In genomic region chr12:46268349-46268616, GRCh38 we compare ENCODE assay signal across 8 cellular contexts. TPM values are rescaled to one million over a fixed set of nuclear protein-coding genes. Genes with fewer than 3 reads are reported as not detected.
A peak's percentile ranks its signal among the peaks of the same experiment; 100 is the strongest.
DNase-seq lines count a peak whose midpoint lies in the region; ATAC-seq and TF ChIP-seq lines count a peak whose summit lies in the region.

No MANE protein-coding gene starts in this region.

- no peak for TF ChIP-seq EP300 in ovary (IDR thresholded peaks at IDR 0.05)

- no peaks in the 10 kb centered on the region for H3K9me2 ChIP-seq in MM.1S (replicated peaks; ENCODE audit: insufficient read depth, low read length)

- H3K79me2 ChIP-seq in DND-41 (ENCODE audit: insufficient read depth, low read length): peaks cover 33% of the 10 kb centered on the region
- peaks cover 53% of the 10 kb centered on the region for H3K79me2 ChIP-seq in MM.1S (ENCODE audit: low read length)

- H3K9me3 ChIP-seq in DND-41 (ENCODE audit: insufficient read depth, low read length, severe bottlenecking) (peaks cover 2% of the 10 kb centered on the region), MM.1S (replicated peaks; ENCODE audit: insufficient read depth, low read length) (no peaks in the 10 kb centered on the region), ovary (no peaks in the 10 kb centered on the region)

- TF ChIP-seq CTCF in DND-41 (IDR thresholded peaks at IDR 0.05; ENCODE audit: borderline replicate concordance, extremely low read depth, low read length, poor library complexity, severe bottlenecking) (no peak), MM.1S (IDR thresholded peaks at IDR 0.05; ENCODE audit: low read length) (no peak), ovary (IDR thresholded peaks at IDR 0.05) (no peak)

- POLR2A ChIA-PET in HEK293T (lab: Yijun Ruan, JAX): interaction anchor here (0.9 to 1.9 kb wide), 9 partner anchors 9 to 1889 kb away, joined by 3 to 9 read pairs (median 5); partner anchors contain the start of gene ASB8

- H3K4me1 ChIP-seq in DND-41 (ENCODE audit: insufficient read depth, low read length) (peaks cover 35% of the 10 kb centered on the region), MM.1S (ENCODE audit: low read length) (peaks cover 22% of the 10 kb centered on the region), ovary (ENCODE audit: insufficient read depth) (no peaks in the 10 kb centered on the region)

- H3K27ac ChIP-seq in DND-41 (ENCODE audit: low read length): peak overlapping the region; percentile 74
- peak overlapping the region; percentile 75 for H3K27ac ChIP-seq in MM.1S (ENCODE audit: low read length)
- H3K27ac ChIP-seq in epithelial cell of prostate: peak overlapping the region; percentile 97
- H3K27ac ChIP-seq in ovary: peak overlapping the region; percentile 53 to 66

- H3K36me3 ChIP-seq in DND-41 (ENCODE audit: insufficient read depth, low read length) (no peaks in the 10 kb centered on the region; the same call in 1 of the 2 replicates), MM.1S (replicated peaks; ENCODE audit: insufficient read depth, low read length) (no peaks in the 10 kb centered on the region), ovary (no peaks in the 10 kb centered on the region)

- DNase-seq in DND-41 (peak; percentile 24), MM.1S (no peak), epithelial cell of prostate (ENCODE audit: low read depth, low spot score) (no peak), ovary (peak in 2 of 5 donors; percentile 40 to 44), cerebellar nuclear complex (lab: John Stamatoyannopoulos, UW) (no peak), HEK293T (ENCODE audit: extremely low spot score) (no peak), Kasumi-1 (lab: John Stamatoyannopoulos, UW) (no peak)

- H3K4me2 ChIP-seq in DND-41 (ENCODE audit: insufficient read depth, low read length) (peak overlapping the region; percentile 81), MM.1S (ENCODE audit: low read depth, low read length) (peak overlapping the region; percentile 93)

- 0% methylated on average over 16 of the region's 16 CpGs for WGBS in ovary, 3 donors

- peaks cover 10% of the 10 kb centered on the region; the same call in 1 of the 2 replicates for H3F3A ChIP-seq in MM.1S (ENCODE audit: insufficient read depth, low read length)

- ATAC-seq in DND-41 (ENCODE audit: insufficient read depth, low read depth) (peak; percentile 6; the same call in 1 of the 3 replicates), HG03039 (IDR thresholded peaks at IDR 0.05; ENCODE audit: unreplicated experiment) (no peak)

- no peaks in the 10 kb centered on the region for H3K27me3 ChIP-seq in DND-41 (ENCODE audit: insufficient read depth, low read length, poor library complexity)
- no peaks in the 10 kb centered on the region for H3K27me3 ChIP-seq in MM.1S (replicated peaks; ENCODE audit: insufficient read depth, low read length)
- H3K27me3 ChIP-seq in ovary: no peaks in the 10 kb centered on the region

- CTCF ChIA-PET in HEK293T (lab: Yijun Ruan, JAX): no interaction called here

- intact Hi-C loops in ovary (cut with DNase I): loop anchor here in 2 of 4 donors (5.0 to 10.0 kb wide), 2 partner anchors 97 to 104 kb away; partner anchors contain the start of gene SLC38A2 (in 1 of the 2)

- H2AFZ ChIP-seq in DND-41 (ENCODE audit: low read depth, low read length): peak overlapping the region; percentile 67
- peak overlapping the region; percentile 86 for H2AFZ ChIP-seq in MM.1S (ENCODE audit: low read length)

- no peak for TF ChIP-seq POLR2A in ovary (IDR thresholded peaks at IDR 0.05)

- H3K9ac ChIP-seq in DND-41 (ENCODE audit: low read depth, low read length) (peak overlapping the region; percentile 61), MM.1S (ENCODE audit: low read length) (peak overlapping the region; percentile 96)

- H3K4me3 ChIP-seq in DND-41 (ENCODE audit: low read depth in 1 of 2, low read length in 2 of 2) (peak overlapping the region; percentile 52 to 74; a peak in 3 of 4 replicates), MM.1S (ENCODE audit: low read length) (peak overlapping the region; percentile 96), ovary (peak overlapping the region; percentile 60)

- H4K20me1 ChIP-seq in DND-41 (ENCODE audit: insufficient read depth, low read length) (no peaks in the 10 kb centered on the region), MM.1S (ENCODE audit: insufficient read depth, low read length) (0 out of 2 replicates have a peak, but pooled peaks cover 6% of the 10 kb centered on the region)

TF ChIP-seq in HEK293T, 16 proteins besides CTCF, POLR2A, EP300 and RAD21:
- TF ChIP-seq ELF4 (IDR thresholded peaks at IDR 0.05) (no peak), PKNOX1 (IDR thresholded peaks at IDR 0.05) (no peak), FOXK2 (IDR thresholded peaks at IDR 0.05) (no peak), CTBP1 (IDR thresholded peaks at IDR 0.05; ENCODE audit: borderline replicate concordance) (no peak), NFRKB (IDR thresholded peaks at IDR 0.05) (no peak), L3MBTL2 (conservative IDR thresholded peaks at IDR 0.05) (no peak), SP1 (IDR thresholded peaks at IDR 0.05) (no peak), SUZ12 (IDR thresholded peaks at IDR 0.05) (no peak), LEF1 (IDR thresholded peaks at IDR 0.05; ENCODE audit: borderline replicate concordance) (no peak)

RNA-seq across cellular contexts. Expression of gene SLC38A1, which starts 0.6 kb away (rescaled TPM):
- 10 to 100 TPM; 21.9 to 86.3 (median 28.6) TPM for total RNA-seq in ovary
- 10 to 100 TPM in 1 of 2 donors, 1 to 10 TPM in 1; 4.6 to 20.4 TPM for polyA plus RNA-seq in ovary
